ENCODE assay signal across 23 cellular contexts in the genomic region with DNA sequence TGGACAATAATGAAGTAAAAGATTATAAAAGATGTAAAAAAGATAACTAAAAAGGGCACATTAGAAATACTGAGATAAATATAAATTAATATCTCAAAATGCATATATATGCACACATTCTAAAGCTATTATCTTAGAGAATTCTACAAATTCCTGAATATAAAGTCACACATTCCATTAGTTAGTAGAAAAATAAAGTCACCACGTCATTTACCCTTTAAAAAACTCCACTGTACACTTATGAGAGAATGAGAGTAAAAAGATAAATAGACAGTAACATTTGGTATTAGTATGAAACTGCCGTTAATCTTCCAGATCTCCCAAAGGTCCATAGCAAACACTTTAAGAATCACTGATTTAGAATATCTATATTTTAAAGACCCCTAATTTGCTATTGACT.
DNase-seq lines count a peak whose midpoint lies in the region; ATAC-seq and TF ChIP-seq lines count a peak whose summit lies in the region.
"Had no signal": no experiment of that assay in that cellular context is flagged by ENCODE, and none has a peak within 500 bp of the region (broad histone marks: within the 10 kb centered on the region; RNA-seq: fewer than 3 reads in every experiment).

No MANE protein-coding gene starts in this region.

- H3K9me3 Mint-ChIP-seq in HFFc6 (no peaks in the 10 kb centered on the region), Calu3 (ENCODE audit: low read depth, unreplicated experiment) (no peaks in the 10 kb centered on the region)
- H3K9me3 Mint-ChIP-seq: endodermal cell; naive thymus-derived CD8-positive, alpha-beta T cell had no signal

- no TSS peak for BruUV-seq in Calu3 (replicated peaks; lab: Mats Ljungman, UMichigan)

- H3K27ac Mint-ChIP-seq in HFFc6 (peak overlapping the region; percentile 71), Calu3 (ENCODE audit: unreplicated experiment) (no peak overlapping the region)
- H3K27ac Mint-ChIP-seq: CD4-positive, CD25-positive, alpha-beta regulatory T cell; endodermal cell; naive thymus-derived CD8-positive, alpha-beta T cell had no signal

- intact Hi-C loops in Calu3 (cut with micrococcal nuclease; ENCODE audit: unreplicated experiment): no loop called here

- H3K4me1 Mint-ChIP-seq in HFFc6 (ENCODE audit: low read depth) (peaks cover 62% of the 10 kb centered on the region), Calu3 (ENCODE audit: low read depth, unreplicated experiment) (peaks cover 9% of the 10 kb centered on the region)
- H3K4me1 Mint-ChIP-seq: CD4-positive, CD25-positive, alpha-beta regulatory T cell; naive thymus-derived CD8-positive, alpha-beta T cell had no signal

- no peaks in the 10 kb centered on the region for H3K27me3 Mint-ChIP-seq in HFFc6 (ENCODE audit: insufficient read depth)
- no peaks in the 10 kb centered on the region for H3K27me3 Mint-ChIP-seq in Calu3 (ENCODE audit: unreplicated experiment)
- H3K27me3 Mint-ChIP-seq: CD4-positive, CD25-positive, alpha-beta regulatory T cell; naive thymus-derived CD8-positive, alpha-beta T cell had no signal

- TF ChIP-seq CTCF in HFFc6 (IDR thresholded peaks at IDR 0.05) (no peak), Calu3 (IDR thresholded peaks at IDR 0.05; ENCODE audit: unreplicated experiment) (no peak)

- DNase-seq in A172 (ENCODE audit: low spot score): peak; percentile 18
- peak; percentile 38 for DNase-seq in HFFc6
- DNase-seq in amniotic epithelial cell (ENCODE audit: low read depth): peak; percentile 16
- peak; percentile 26 for DNase-seq in fibroblast of peridontal ligament (ENCODE audit: extremely low read depth)
- no peak for DNase-seq in OCI-M2 (lab: John Stamatoyannopoulos, UW; ENCODE audit: unreplicated experiment)
- DNase-seq in activated effector memory CD4-positive, alpha-beta T cell treated with anti-CD3 and anti-CD28 coated beads, Interleukin-2, amount 50 U/mL, for 16 hours: no peak
- DNase-seq in Calu3: no peak
- DNase-seq: activated CD4-positive, alpha-beta T cell treated with anti-CD3 and anti-CD28 coated beads for 1 hour; activated CD8-positive, alpha-beta memory T cell treated with anti-CD3 and anti-CD28 coated beads for 24 hours; activated naive CD4-positive, alpha-beta T cell treated with anti-CD3 and anti-CD28 coated beads, Interleukin-2, amount 50 U/mL, for 16 hours; body of pancreas; CD4-positive, CD25-positive, alpha-beta regulatory T cell; DMS 273 treated with DMSO at 0.1 percent for 48 hours; endodermal cell; GF-D8; head of caudate nucleus; Karpas-422; left colon; naive thymus-derived CD8-positive, alpha-beta T cell; NCI-H1694 treated with DMSO at 0.1 percent for 48 hours; NCI-H69; stomach had no signal

- CTCF ChIA-PET in Calu3 (lab: Charles Lee): no interaction called here

- peaks cover 5% of the 10 kb centered on the region; the same call in 1 of the 2 replicates for H3K36me3 Mint-ChIP-seq in HFFc6 (ENCODE audit: low read depth)
- H3K36me3 Mint-ChIP-seq in Calu3 (ENCODE audit: insufficient read depth, unreplicated experiment): no peaks in the 10 kb centered on the region
- H3K36me3 Mint-ChIP-seq: CD4-positive, CD25-positive, alpha-beta regulatory T cell; naive thymus-derived CD8-positive, alpha-beta T cell had no signal

- no peak for ATAC-seq in HG03342 (IDR thresholded peaks at IDR 0.05; ENCODE audit: unreplicated experiment)
- ATAC-seq: body of pancreas; left colon; naive thymus-derived CD8-positive, alpha-beta T cell had no signal

- H3K4me3 Mint-ChIP-seq in HFFc6: peak overlapping the region; percentile 58
- no peak overlapping the region for H3K4me3 Mint-ChIP-seq in Calu3 (ENCODE audit: low read depth, unreplicated experiment)
- H3K4me3 Mint-ChIP-seq: CD4-positive, CD25-positive, alpha-beta regulatory T cell; endodermal cell; naive thymus-derived CD8-positive, alpha-beta T cell had no signal

Comparison
In these comparisons a context has a peak if more than half of its experiments do, and no peak if none do; other contexts are left out.
1. DNase-seq: peak in A172 (single experiment), HFFc6 (single experiment), amniotic epithelial cell (single experiment) and fibroblast of peridontal ligament (single experiment); none in OCI-M2 (single experiment), activated effector memory CD4-positive, alpha-beta T cell treated with anti-CD3 and anti-CD28 coated beads, Interleukin-2, amount 50 U/mL, for 16 hours (single experiment) and Calu3 (single experiment).